Comparison of ENCODE assay signal across 1 cellular context in the genomic region with DNA sequence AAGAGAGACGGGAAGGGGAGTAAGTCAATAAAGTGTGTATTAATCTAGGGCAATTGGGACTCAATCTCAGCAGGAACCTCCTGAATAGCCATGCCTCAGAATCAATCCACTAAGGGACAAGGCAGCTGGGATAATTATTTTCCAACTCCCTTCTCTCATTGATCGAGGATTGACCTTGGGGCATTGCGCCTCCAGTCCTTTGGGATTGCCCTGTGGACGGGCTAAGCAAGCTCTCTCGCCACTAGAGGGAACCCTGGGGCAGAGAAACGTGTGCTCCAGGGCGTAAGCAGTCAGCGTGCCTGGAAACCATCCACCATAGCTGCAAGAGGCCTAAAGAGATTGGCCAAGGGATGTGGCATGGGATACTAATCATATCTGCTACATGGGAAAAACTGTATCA.
A peak's percentile ranks its signal among the peaks of the same experiment; 100 is the strongest.
TF ChIP-seq lines count a peak whose summit lies in the region.

No MANE protein-coding gene starts in this region.

TF ChIP-seq in HepG2, 621 proteins besides CTCF, POLR2A, EP300 and RAD21 (continued from another document and continues in another):
- TF ChIP-seq ARNTL (CRISPR knock-in tag; IDR thresholded peaks at IDR 0.05) (no peak), ZIK1 (CRISPR knock-in tag; IDR thresholded peaks at IDR 0.05; ENCODE audit: borderline replicate concordance, low read depth) (no peak), SNRNP70 (IDR thresholded peaks at IDR 0.05; ENCODE audit: low read depth, low read length) (no peak), ATAD3A (CRISPR knock-in tag; IDR thresholded peaks at IDR 0.05) (no peak), KLF9 (CRISPR knock-in tag; IDR thresholded peaks at IDR 0.05; ENCODE audit: low read depth) (no peak), NFIB (CRISPR knock-in tag; IDR thresholded peaks at IDR 0.05; ENCODE audit: borderline replicate concordance) (no peak), SETDB1 (CRISPR knock-in tag; IDR thresholded peaks at IDR 0.05; ENCODE audit: borderline replicate concordance) (no peak), ZNF879 (CRISPR knock-in tag; IDR thresholded peaks at IDR 0.05) (no peak), SAFB2 (CRISPR knock-in tag; IDR thresholded peaks at IDR 0.05; ENCODE audit: borderline replicate concordance, low read depth) (no peak), ZNF614 (CRISPR knock-in tag; IDR thresholded peaks at IDR 0.05; ENCODE audit: borderline replicate concordance) (peak; percentile 60; the same call in 1 of the 2 replicates), U2AF2 (IDR thresholded peaks at IDR 0.05; ENCODE audit: low read depth, low read length) (no peak), ZNF557 (CRISPR knock-in tag; IDR thresholded peaks at IDR 0.05) (no peak), U2AF1 (optimal IDR thresholded peaks at IDR 0.05; ENCODE audit: low read depth, low read length) (no peak), NCOA2 (CRISPR knock-in tag; IDR thresholded peaks at IDR 0.05) (no peak), ATRX (CRISPR knock-in tag; IDR thresholded peaks at IDR 0.05; ENCODE audit: borderline replicate concordance) (no peak), ZNF747 (CRISPR knock-in tag; IDR thresholded peaks at IDR 0.05; ENCODE audit: borderline replicate concordance) (no peak), ATF7-NPFF (CRISPR knock-in tag; IDR thresholded peaks at IDR 0.05; ENCODE audit: low read depth) (no peak), HDAC2 (CRISPR knock-in tag; IDR thresholded peaks at IDR 0.05) (peak; percentile 65; the same call in 1 of the 2 replicates), ZNF790 (CRISPR knock-in tag; IDR thresholded peaks at IDR 0.05; ENCODE audit: borderline replicate concordance) (no peak), AKNA (CRISPR knock-in tag; IDR thresholded peaks at IDR 0.05; ENCODE audit: borderline replicate concordance) (no peak), ZSCAN9 (CRISPR knock-in tag; IDR thresholded peaks at IDR 0.05; ENCODE audit: borderline replicate concordance) (peak; percentile 33; the same call in 1 of the 2 replicates), NONO (IDR thresholded peaks at IDR 0.05) (no peak), NONO (CRISPR knock-in tag; conservative IDR thresholded peaks at IDR 0.05) (0 out of 2 replicates have a peak, but pooled peaks have one; percentile 51), EZH2 (conservative IDR thresholded peaks at IDR 0.05; ENCODE audit: low read depth, low read length) (no peak), THYN1 (CRISPR knock-in tag; IDR thresholded peaks at IDR 0.05; ENCODE audit: borderline replicate concordance, low read depth) (no peak), SMAD9 (CRISPR knock-in tag; IDR thresholded peaks at IDR 0.05) (0 out of 2 replicates have a peak, but pooled peaks have one; percentile 27), ZEB1 (IDR thresholded peaks at IDR 0.05; ENCODE audit: insufficient replicate concordance, low read depth) (no peak), ATF1 (CRISPR knock-in tag; IDR thresholded peaks at IDR 0.05) (no peak), ZBTB3 (CRISPR knock-in tag; IDR thresholded peaks at IDR 0.05; ENCODE audit: borderline replicate concordance, low read depth) (no peak), ZNF44 (CRISPR knock-in tag; IDR thresholded peaks at IDR 0.05) (peak; percentile 79; the same call in 1 of the 2 replicates), SUZ12 (IDR thresholded peaks at IDR 0.05; ENCODE audit: low read depth, low read length) (no peak), ZNF766 (CRISPR knock-in tag; IDR thresholded peaks at IDR 0.05; ENCODE audit: borderline replicate concordance) (peak; percentile 72; the same call in 1 of the 2 replicates), TEF (CRISPR knock-in tag; IDR thresholded peaks at IDR 0.05) (no peak), CENPX (CRISPR knock-in tag; IDR thresholded peaks at IDR 0.05) (no peak), ZSCAN30 (CRISPR knock-in tag; IDR thresholded peaks at IDR 0.05) (no peak), DRAP1 (CRISPR knock-in tag; IDR thresholded peaks at IDR 0.05) (peak; percentile 69), HMGA1 (CRISPR knock-in tag; conservative IDR thresholded peaks at IDR 0.05) (no peak), NFE2L2 (IDR thresholded peaks at IDR 0.05; ENCODE audit: low read length) (no peak), TIGD3 (CRISPR knock-in tag; IDR thresholded peaks at IDR 0.05; ENCODE audit: borderline replicate concordance) (no peak), KDM2A (CRISPR knock-in tag; IDR thresholded peaks at IDR 0.05; ENCODE audit: borderline replicate concordance, low read depth) (peak; percentile 75; the same call in 1 of the 2 replicates), XRCC5 (optimal IDR thresholded peaks at IDR 0.05; ENCODE audit: low read length) (peak; percentile 99), ZNF792 (CRISPR knock-in tag; IDR thresholded peaks at IDR 0.05) (peak; percentile 67; the same call in 1 of the 2 replicates), ZNF354B (CRISPR knock-in tag; IDR thresholded peaks at IDR 0.05) (no peak), ZSCAN25 (CRISPR knock-in tag; IDR thresholded peaks at IDR 0.05) (peak; percentile 56; the same call in 1 of the 2 replicates), NPAS2 (CRISPR knock-in tag; IDR thresholded peaks at IDR 0.05; ENCODE audit: borderline replicate concordance) (no peak), HOXA7 (CRISPR knock-in tag; IDR thresholded peaks at IDR 0.05) (no peak), ZNF558 (CRISPR knock-in tag; IDR thresholded peaks at IDR 0.05; ENCODE audit: borderline replicate concordance) (no peak), ZSCAN31 (CRISPR knock-in tag; IDR thresholded peaks at IDR 0.05; ENCODE audit: low read depth) (no peak), UBTF (CRISPR knock-in tag; IDR thresholded peaks at IDR 0.05) (no peak), RFX3 (CRISPR knock-in tag; IDR thresholded peaks at IDR 0.05) (peak; percentile 63; the same call in 1 of the 2 replicates), PCBP1 (IDR thresholded peaks at IDR 0.05; ENCODE audit: borderline replicate concordance, low read depth, low read length) (no peak)
- TF ChIP-seq, protein P1, sequence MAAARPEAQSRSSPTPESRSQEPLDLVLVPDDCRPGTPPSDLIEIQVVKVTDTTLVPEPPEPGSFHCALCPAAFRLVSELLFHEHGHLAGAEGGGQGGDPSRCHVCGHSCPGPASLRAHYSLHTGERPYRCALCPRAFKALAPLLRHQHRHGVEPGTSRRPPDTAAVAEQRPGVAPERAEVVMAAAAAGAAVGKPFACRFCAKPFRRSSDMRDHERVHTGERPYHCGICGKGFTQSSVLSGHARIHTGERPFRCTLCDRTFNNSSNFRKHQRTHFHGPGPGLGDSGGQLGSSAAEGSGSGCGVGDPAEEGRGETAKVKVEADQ (CRISPR knock-in tag; IDR thresholded peaks at IDR 0.05; ENCODE audit: borderline replicate concordance) = peak; percentile 85
- TF ChIP-seq, protein P2, sequence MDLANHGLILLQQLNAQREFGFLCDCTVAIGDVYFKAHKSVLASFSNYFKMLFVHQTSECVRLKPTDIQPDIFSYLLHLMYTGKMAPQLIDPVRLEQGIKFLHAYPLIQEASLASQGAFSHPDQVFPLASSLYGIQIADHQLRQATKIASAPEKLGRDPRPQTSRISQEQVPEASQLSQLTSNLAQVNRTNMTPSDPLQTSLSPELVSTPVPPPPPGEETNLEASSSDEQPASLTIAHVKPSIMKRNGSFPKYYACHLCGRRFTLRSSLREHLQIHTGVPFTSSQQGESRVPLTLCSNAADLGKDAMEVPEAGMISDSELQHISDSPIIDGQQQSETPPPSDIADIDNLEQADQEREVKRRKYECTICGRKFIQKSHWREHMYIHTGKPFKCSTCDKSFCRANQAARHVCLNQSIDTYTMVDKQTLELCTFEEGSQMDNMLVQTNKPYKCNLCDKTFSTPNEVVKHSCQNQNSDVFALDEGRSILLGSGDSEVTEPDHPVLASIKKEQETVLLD (CRISPR knock-in tag; IDR thresholded peaks at IDR 0.05; ENCODE audit: low read depth) = no peak
- TF ChIP-seq, protein P3, sequence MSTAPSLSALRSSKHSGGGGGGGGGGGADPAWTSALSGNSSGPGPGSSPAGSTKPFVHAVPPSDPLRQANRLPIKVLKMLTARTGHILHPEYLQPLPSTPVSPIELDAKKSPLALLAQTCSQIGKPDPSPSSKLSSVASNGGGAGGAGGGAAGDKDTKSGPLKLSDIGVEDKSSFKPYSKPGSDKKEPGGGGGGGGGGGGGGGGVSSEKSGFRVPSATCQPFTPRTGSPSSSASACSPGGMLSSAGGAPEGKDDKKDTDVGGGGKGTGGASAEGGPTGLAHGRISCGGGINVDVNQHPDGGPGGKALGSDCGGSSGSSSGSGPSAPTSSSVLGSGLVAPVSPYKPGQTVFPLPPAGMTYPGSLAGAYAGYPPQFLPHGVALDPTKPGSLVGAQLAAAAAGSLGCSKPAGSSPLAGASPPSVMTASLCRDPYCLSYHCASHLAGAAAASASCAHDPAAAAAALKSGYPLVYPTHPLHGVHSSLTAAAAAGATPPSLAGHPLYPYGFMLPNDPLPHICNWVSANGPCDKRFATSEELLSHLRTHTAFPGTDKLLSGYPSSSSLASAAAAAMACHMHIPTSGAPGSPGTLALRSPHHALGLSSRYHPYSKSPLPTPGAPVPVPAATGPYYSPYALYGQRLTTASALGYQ (CRISPR knock-in tag; IDR thresholded peaks at IDR 0.05) = no peak
- TF ChIP-seq, protein P4, sequence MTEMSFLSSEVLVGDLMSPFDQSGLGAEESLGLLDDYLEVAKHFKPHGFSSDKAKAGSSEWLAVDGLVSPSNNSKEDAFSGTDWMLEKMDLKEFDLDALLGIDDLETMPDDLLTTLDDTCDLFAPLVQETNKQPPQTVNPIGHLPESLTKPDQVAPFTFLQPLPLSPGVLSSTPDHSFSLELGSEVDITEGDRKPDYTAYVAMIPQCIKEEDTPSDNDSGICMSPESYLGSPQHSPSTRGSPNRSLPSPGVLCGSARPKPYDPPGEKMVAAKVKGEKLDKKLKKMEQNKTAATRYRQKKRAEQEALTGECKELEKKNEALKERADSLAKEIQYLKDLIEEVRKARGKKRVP (CRISPR knock-in tag; IDR thresholded peaks at IDR 0.05) = 0 out of 4 replicates have a peak, but pooled peaks of 1 of the 2 experiments have one; percentile 29
